Comparison of ENCODE assay signal across 19 cellular contexts in the genomic region with DNA sequence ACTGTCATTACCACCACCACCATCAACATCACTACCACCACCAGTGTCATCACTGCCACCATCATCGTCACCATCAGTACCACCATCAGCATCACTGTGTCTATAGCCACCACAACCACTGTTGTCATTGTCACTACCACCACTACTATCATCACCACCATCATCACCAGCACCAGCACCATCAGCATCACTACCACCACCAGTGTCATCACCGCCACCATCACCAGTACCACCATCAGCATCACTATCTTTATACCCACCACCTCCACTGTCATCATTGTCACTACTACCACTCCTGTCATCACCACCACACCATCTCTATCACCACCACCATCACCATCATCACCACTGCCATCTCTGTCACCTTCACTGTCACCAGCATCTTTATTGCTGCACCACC.
DNase-seq lines count a peak whose midpoint lies in the region; ATAC-seq and TF ChIP-seq lines count a peak whose summit lies in the region.
"Had no signal": no experiment of that assay in that cellular context is flagged by ENCODE, and none has a peak within 500 bp of the region (broad histone marks: within the 10 kb centered on the region; RNA-seq: fewer than 3 reads in every experiment).

No MANE protein-coding gene starts in this region.

- H3K36me3 ChIP-seq in testis (ENCODE audit: low read depth, missing control alignments) = no peaks in the 10 kb centered on the region
- H3K36me3 ChIP-seq: SJCRH30 had no signal

- H3K9me3 ChIP-seq in testis = no peaks in the 10 kb centered on the region
- H3K9me3 ChIP-seq: Caco-2, SJCRH30 had no signal

- H3K4me3 ChIP-seq in testis = no peak overlapping the region
- H3K4me3 ChIP-seq: GM12878, K562, SJCRH30 had no signal

- H3K27me3 Mint-ChIP-seq in stimulated activated naive CD8-positive, alpha-beta T cell treated with anti-CD3 and anti-CD28 coated beads, Interleukin-15, amount 100 ng/mL, for 72 hours = no peaks in the 10 kb centered on the region
- H3K27me3 Mint-ChIP-seq in natural killer cell treated with Interleukin-12 subunit alpha and Interleukin-12 subunit beta and Interleukin-15 and Interleukin-18, amount 100 ng/mL, for 72 hours = no peaks in the 10 kb centered on the region

- H3K27ac ChIP-seq in testis = no peak overlapping the region
- H3K27ac ChIP-seq: SJCRH30 had no signal

- H3K27ac Mint-ChIP-seq in stimulated activated naive CD8-positive, alpha-beta T cell treated with anti-CD3 and anti-CD28 coated beads, Interleukin-15, amount 100 ng/mL, for 72 hours = no peak overlapping the region
- no peak overlapping the region for H3K27ac Mint-ChIP-seq in natural killer cell treated with Interleukin-12 subunit alpha and Interleukin-12 subunit beta and Interleukin-15 and Interleukin-18, amount 100 ng/mL, for 72 hours

- intact Hi-C loops in testis (cut with DNase I; ENCODE audit: low total_unique reads) (no loop called here), left colon (cut with DNase I, micrococcal nuclease) (no loop called here)

- peaks cover 5% of the 10 kb centered on the region for H3K4me1 ChIP-seq in testis
- H3K4me1 ChIP-seq: Caco-2, SJCRH30 had no signal

- no peaks in the 10 kb centered on the region for H3K27me3 ChIP-seq in testis
- H3K27me3 ChIP-seq: SJCRH30 had no signal

- no peaks in the 10 kb centered on the region for H3K4me1 Mint-ChIP-seq in stimulated activated naive CD8-positive, alpha-beta T cell treated with anti-CD3 and anti-CD28 coated beads, Interleukin-15, amount 100 ng/mL, for 72 hours
- no peaks in the 10 kb centered on the region for H3K4me1 Mint-ChIP-seq in natural killer cell treated with Interleukin-12 subunit alpha and Interleukin-12 subunit beta and Interleukin-15 and Interleukin-18, amount 100 ng/mL, for 72 hours (ENCODE audit: low read depth in 2 of 2)

- 92 to 99% methylated on average over 2 of the region's 2 CpGs for WGBS in testis, 2 donors

- ATAC-seq in stimulated activated naive CD8-positive, alpha-beta T cell treated with anti-CD3 and anti-CD28 coated beads, Interleukin-15, amount 100 ng/mL, for 72 hours = peak; percentile 41
- no peak for ATAC-seq in stimulated activated naive CD8-positive, alpha-beta T cell treated with anti-CD3 and anti-CD28 coated beads, Interleukin-15, Interleukin-2, amounts not matched to agents 100 U/mL and 50 U/mL, for 24 hours
- ATAC-seq in natural killer cell treated with Interleukin-12 subunit alpha and Interleukin-12 subunit beta and Interleukin-15 and Interleukin-18, amount 100 ng/mL, for 72 hours = peak; percentile 54 to 62
- ATAC-seq in HG03039 (IDR thresholded peaks at IDR 0.05; ENCODE audit: unreplicated experiment) (no peak), left colon (no peak)
- ATAC-seq: GM12878, K562 had no signal

- no peak overlapping the region for H3K4me3 Mint-ChIP-seq in stimulated activated naive CD8-positive, alpha-beta T cell treated with anti-CD3 and anti-CD28 coated beads, Interleukin-15, amount 100 ng/mL, for 72 hours
- H3K4me3 Mint-ChIP-seq in natural killer cell treated with Interleukin-12 subunit alpha and Interleukin-12 subunit beta and Interleukin-15 and Interleukin-18, amount 100 ng/mL, for 72 hours = no peak overlapping the region

- H3K36me3 Mint-ChIP-seq in natural killer cell treated with Interleukin-12 subunit alpha and Interleukin-12 subunit beta and Interleukin-15 and Interleukin-18, amount 100 ng/mL, for 72 hours = no peaks in the 10 kb centered on the region

- no peak for TF ChIP-seq POLR2A in testis (IDR thresholded peaks at IDR 0.05)

- no peaks in the 10 kb centered on the region for H3K9me3 Mint-ChIP-seq in stimulated activated naive CD8-positive, alpha-beta T cell treated with anti-CD3 and anti-CD28 coated beads, Interleukin-15, amount 100 ng/mL, for 72 hours
- no peaks in the 10 kb centered on the region for H3K9me3 Mint-ChIP-seq in natural killer cell treated with Interleukin-12 subunit alpha and Interleukin-12 subunit beta and Interleukin-15 and Interleukin-18, amount 100 ng/mL, for 72 hours

- DNase-seq in stimulated activated naive CD8-positive, alpha-beta T cell treated with anti-CD3 and anti-CD28 coated beads, Interleukin-15, amount 100 ng/mL, for 72 hours = no peak
- no peak for DNase-seq in stimulated activated naive CD8-positive, alpha-beta T cell treated with anti-CD3 and anti-CD28 coated beads, Interleukin-15, Interleukin-2, amounts not matched to agents 100 U/mL and 50 U/mL, for 24 hours
- DNase-seq in astrocyte of the hippocampus (ENCODE audit: low read depth, low spot score) (peak; percentile 5), HK-2 (ENCODE audit: unreplicated experiment) (no peak), testis (no peak), left colon (no peak)
- no peak for DNase-seq in natural killer cell treated with Interleukin-12 subunit alpha and Interleukin-12 subunit beta and Interleukin-15 and Interleukin-18, amount 100 ng/mL, for 72 hours (ENCODE audit: low spot score)
- DNase-seq: activated CD4-positive, CD25-positive, alpha-beta regulatory T cell treated with anti-CD3 and anti-CD28 coated beads, Interleukin-2, amount 50 U/mL, for 72 hours; AML-193; amygdala; Caco-2; foreskin melanocyte; MV-4-11; NCI-H2081; NCI-H524 had no signal

- TF ChIP-seq CTCF in testis (IDR thresholded peaks at IDR 0.05) = no peak

Comparison
In these comparisons a context has a peak if more than half of its experiments do, and no peak if none do; other contexts are left out.
1. ATAC-seq: peak in stimulated activated naive CD8-positive, alpha-beta T cell treated with anti-CD3 and anti-CD28 coated beads, Interleukin-15, amount 100 ng/mL, for 72 hours (single experiment) and natural killer cell treated with Interleukin-12 subunit alpha and Interleukin-12 subunit beta and Interleukin-15 and Interleukin-18, amount 100 ng/mL, for 72 hours (2 of 2); none in stimulated activated naive CD8-positive, alpha-beta T cell treated with anti-CD3 and anti-CD28 coated beads, Interleukin-15, Interleukin-2, amounts not matched to agents 100 U/mL and 50 U/mL, for 24 hours (single experiment), HG03039 (single experiment) and left colon (single experiment).